8 cellular contexts compared by ENCODE assay signal in genomic region chr3:64303881-64304280, GRCh38.
"Had no signal": no experiment of that assay in that cellular context is flagged by ENCODE, and none has a peak within 500 bp of the region (broad histone marks: within the 10 kb centered on the region; RNA-seq: fewer than 3 reads in every experiment).

No MANE protein-coding gene starts in this region.

- H3K4me3 ChIP-seq: GM23248, HAP-1 had no signal

- H3K27ac Mint-ChIP-seq: H9, HFFc6 had no signal

- H3K9me3 Mint-ChIP-seq: H9, HFFc6 had no signal

- H3K9ac ChIP-seq: GM23248 had no signal

- H3K9me3 ChIP-seq: HAP-1 had no signal

- H3K27ac ChIP-seq: GM23248 had no signal

- DNase-seq: GM23248, GOT3, H7, H9, HCEC 1CT, HFFc6 had no signal

- H3K4me1 Mint-ChIP-seq: H9 had no signal

- H3K4me1 ChIP-seq: HAP-1 had no signal

- H2AFZ ChIP-seq: GM23248 had no signal

- H3K36me3 ChIP-seq: HAP-1 had no signal

- H3K4me3 Mint-ChIP-seq: H9, HFFc6 had no signal

- ATAC-seq: HCT116 had no signal
